Comparison of ENCODE assay signal across 27 cellular contexts in genomic region chr9:94207781-94208180, GRCh38.
"Had no signal": no experiment of that assay in that cellular context is flagged by ENCODE, and none has a peak within 500 bp of the region (broad histone marks: within the 10 kb centered on the region; RNA-seq: fewer than 3 reads in every experiment).

No MANE protein-coding gene starts in this region.

- H3K4me2 ChIP-seq: smooth muscle cell had no signal

- H3K36me3 Mint-ChIP-seq: stimulated activated effector memory CD8-positive, alpha-beta T cell treated with anti-CD3 and anti-CD28 coated beads, Interleukin-12 subunit alpha, Interleukin-12 subunit beta, amount 100 ng/mL, for 72 hours had no signal

- FAIRE-seq: pancreas, urothelium cell line had no signal

- H3K27ac Mint-ChIP-seq: natural killer cell; nephron; stimulated activated effector memory CD8-positive, alpha-beta T cell treated with anti-CD3 and anti-CD28 coated beads, Interleukin-12 subunit alpha, Interleukin-12 subunit beta, amount 100 ng/mL, for 72 hours; stimulated activated naive B cell treated with anti-CD40 and anti-IgM and Interleukin-4, amounts not matched to agents 10 μg/mL and 1 μg/mL and 100 μg/mL, for 72 hours; stimulated activated naive CD8-positive, alpha-beta T cell treated with anti-CD3 and anti-CD28 coated beads, Interleukin-15, Interleukin-2, amounts not matched to agents 100 ng/mL and 50 ng/mL, for 24 hours had no signal

- H3K4me1 Mint-ChIP-seq: naive thymus-derived CD4-positive, alpha-beta T cell; natural killer cell; nephron; neural crest cell; stimulated activated effector memory CD8-positive, alpha-beta T cell treated with anti-CD3 and anti-CD28 coated beads, Interleukin-12 subunit alpha, Interleukin-12 subunit beta, amount 100 ng/mL, for 72 hours; stimulated activated naive B cell treated with anti-CD40 and anti-IgM and Interleukin-4, amounts not matched to agents 10 μg/mL and 1 μg/mL and 100 μg/mL, for 72 hours had no signal

- H3K4me3 Mint-ChIP-seq: naive thymus-derived CD4-positive, alpha-beta T cell; natural killer cell; nephron; neural crest cell; stimulated activated effector memory CD8-positive, alpha-beta T cell treated with anti-CD3 and anti-CD28 coated beads, Interleukin-12 subunit alpha, Interleukin-12 subunit beta, amount 100 ng/mL, for 72 hours; stimulated activated naive B cell treated with anti-CD40 and anti-IgM and Interleukin-4, amounts not matched to agents 10 μg/mL and 1 μg/mL and 100 μg/mL, for 72 hours; stimulated activated naive CD8-positive, alpha-beta T cell treated with anti-CD3 and anti-CD28 coated beads, Interleukin-15, Interleukin-2, amounts not matched to agents 100 ng/mL and 50 ng/mL, for 24 hours had no signal

- H3K4me3 ChIP-seq: pancreas, prostate gland, skin epidermis, smooth muscle cell, spleen, stomach, thoracic aorta, thyroid gland, tibial nerve, upper lobe of left lung, vagina had no signal

- DNase-seq: naive thymus-derived CD4-positive, alpha-beta T cell; natural killer cell; nucleus accumbens; pancreas; right cardiac atrium; spleen; stimulated activated CD4-positive, alpha-beta T cell treated with anti-CD3 and anti-CD28 coated beads, Interleukin-12 subunit alpha, Interleukin-12 subunit beta, amount 100 ng/mL, for 4 hours; stimulated activated CD4-positive, alpha-beta T cell treated with anti-CD3 and anti-CD28 coated beads, Interleukin-1b, Interleukin-23, amount 100 ng/mL, for 48 hours; stimulated activated CD4-positive, alpha-beta T cell treated with anti-CD3 and anti-CD28 coated beads, Interleukin-4, amount 100 ng/mL, for 1 hour; stimulated activated naive B cell treated with anti-CD40 and anti-IgM and Interleukin-4, amounts not matched to agents 10 μg/mL and 1 μg/mL and 100 μg/mL, for 72 hours; stimulated activated naive CD4-positive, alpha-beta T cell treated with Interleukin-2 at 50 U/mL for 16 hours; stomach; thyroid gland; upper lobe of left lung had no signal

- H3K36me3 ChIP-seq: neutrophil, pancreas, prostate gland, spleen, stomach, thoracic aorta, thyroid gland, tibial nerve, upper lobe of left lung, vagina had no signal

- H3K27ac ChIP-seq: neutrophil, pancreas, prostate gland, skin epidermis, spleen, stomach, thoracic aorta, thyroid gland, tibial nerve, upper lobe of left lung, vagina had no signal

- H3K9me3 ChIP-seq: neutrophil, pancreas, prostate gland, thyroid gland, vagina had no signal

- H3K4me1 ChIP-seq: pancreas, prostate gland, spleen, stomach, thyroid gland, tibial nerve, upper lobe of left lung, vagina had no signal

- ATAC-seq: naive thymus-derived CD4-positive, alpha-beta T cell; natural killer cell; pancreas; right cardiac atrium; sciatic nerve; stimulated activated effector memory CD8-positive, alpha-beta T cell treated with anti-CD3 and anti-CD28 coated beads, Interleukin-12 subunit alpha, Interleukin-12 subunit beta, amount 100 ng/mL, for 72 hours; stimulated activated naive B cell treated with anti-CD40 and anti-IgM and Interleukin-4, amounts not matched to agents 10 μg/mL and 1 μg/mL and 100 μg/mL, for 72 hours had no signal

- H3K27me3 ChIP-seq: neutrophil, pancreas, spleen, stomach, thyroid gland, tibial nerve, upper lobe of left lung, vagina had no signal
